Comparison of ENCODE assay signal across 1 cellular context in the genomic region with DNA sequence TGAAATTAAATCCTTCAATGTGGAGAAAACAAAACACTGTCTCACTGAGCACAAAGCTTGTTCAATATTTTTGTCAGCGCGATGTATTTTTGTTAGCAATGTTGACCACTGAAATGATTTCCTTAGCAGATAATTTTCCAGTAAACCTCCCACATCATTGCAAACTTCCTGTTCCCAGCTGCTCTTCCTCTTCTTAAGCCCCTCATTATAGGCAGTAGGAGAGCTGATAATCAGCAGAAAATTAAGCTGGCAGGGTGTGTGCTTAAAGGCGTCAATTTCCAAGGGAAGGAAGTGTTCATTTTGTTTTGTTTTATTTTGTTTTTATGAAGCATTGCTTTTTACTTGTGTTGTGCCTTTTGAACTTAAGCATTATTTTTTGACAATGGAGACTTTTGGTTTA.
TF ChIP-seq lines count a peak whose summit lies in the region.

No MANE protein-coding gene starts in this region.

TF ChIP-seq in K562, 482 proteins besides CTCF, POLR2A, EP300 and RAD21 (continued from another document and continues in another):
- TF ChIP-seq PHF21A (IDR thresholded peaks at IDR 0.05; ENCODE audit: borderline replicate concordance, low read depth) (no peak), ZNF41 (CRISPR knock-in tag; conservative IDR thresholded peaks at IDR 0.05) (no peak), ZSCAN29 (IDR thresholded peaks at IDR 0.05) (no peak), ZNF124 (CRISPR knock-in tag; IDR thresholded peaks at IDR 0.05) (no peak), NR1H2 (CRISPR knock-in tag; IDR thresholded peaks at IDR 0.05) (no peak), MYNN (IDR thresholded peaks at IDR 0.05) (no peak), MYNN (CRISPR knock-in tag; IDR thresholded peaks at IDR 0.05) (no peak), ZNF318 (IDR thresholded peaks at IDR 0.05; ENCODE audit: borderline replicate concordance in 1 of 2, low read depth in 1 of 2) (peak in 1 of 2 experiments; percentile 30; a peak in 2 of 4 replicates), RB1 (IDR thresholded peaks at IDR 0.05; ENCODE audit: low read depth) (no peak), DACH1 (IDR thresholded peaks at IDR 0.05; ENCODE audit: partially characterized antibody) (no peak), ETV6 (IDR thresholded peaks at IDR 0.05; ENCODE audit: borderline replicate concordance in 1 of 2, low read depth in 2 of 2, low read length in 1 of 2) (0 out of 4 replicates have a peak, but pooled peaks of 1 of the 2 experiments have one; percentile 45), ETV6 (CRISPR knock-in tag; IDR thresholded peaks at IDR 0.05; ENCODE audit: borderline replicate concordance) (no peak), ZNF347 (CRISPR knock-in tag; IDR thresholded peaks at IDR 0.05; ENCODE audit: low read depth) (no peak), FIP1L1 (IDR thresholded peaks at IDR 0.05; ENCODE audit: low read depth, low read length, poor library complexity, severe bottlenecking) (no peak), NFIC (IDR thresholded peaks at IDR 0.05) (no peak), FUS (optimal IDR thresholded peaks at IDR 0.05; ENCODE audit: low read depth, low read length) (no peak), CBX3 (IDR thresholded peaks at IDR 0.05; ENCODE audit: borderline replicate concordance in 1 of 2, low read length in 2 of 2) (no peak), NFE2 (IDR thresholded peaks at IDR 0.05; ENCODE audit: low read depth) (peak; percentile 28; the same call in 1 of the 2 replicates), SMARCA5 (IDR thresholded peaks at IDR 0.05) (0 out of 2 replicates have a peak, but pooled peaks have one; percentile 27), CREB1 (IDR thresholded peaks at IDR 0.05) (no peak), CREB1 (CRISPR knock-in tag; IDR thresholded peaks at IDR 0.05) (no peak), PYGO2 (tag; IDR thresholded peaks at IDR 0.05) (no peak), NBN (IDR thresholded peaks at IDR 0.05; ENCODE audit: low read depth) (peak; percentile 53; the same call in 1 of the 2 replicates), HMGN3 (IDR thresholded peaks at IDR 0.05; ENCODE audit: borderline replicate concordance, extremely low read depth, insufficient read length, low read depth, low read length) (no peak), DDX20 (tag; IDR thresholded peaks at IDR 0.05; ENCODE audit: low read depth) (no peak), ZNF592 (IDR thresholded peaks at IDR 0.05) (no peak)
- TF ChIP-seq, protein P1, sequence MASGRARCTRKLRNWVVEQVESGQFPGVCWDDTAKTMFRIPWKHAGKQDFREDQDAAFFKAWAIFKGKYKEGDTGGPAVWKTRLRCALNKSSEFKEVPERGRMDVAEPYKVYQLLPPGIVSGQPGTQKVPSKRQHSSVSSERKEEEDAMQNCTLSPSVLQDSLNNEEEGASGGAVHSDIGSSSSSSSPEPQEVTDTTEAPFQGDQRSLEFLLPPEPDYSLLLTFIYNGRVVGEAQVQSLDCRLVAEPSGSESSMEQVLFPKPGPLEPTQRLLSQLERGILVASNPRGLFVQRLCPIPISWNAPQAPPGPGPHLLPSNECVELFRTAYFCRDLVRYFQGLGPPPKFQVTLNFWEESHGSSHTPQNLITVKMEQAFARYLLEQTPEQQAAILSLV (tag; IDR thresholded peaks at IDR 0.05): no peak
- TF ChIP-seq, protein P2, sequence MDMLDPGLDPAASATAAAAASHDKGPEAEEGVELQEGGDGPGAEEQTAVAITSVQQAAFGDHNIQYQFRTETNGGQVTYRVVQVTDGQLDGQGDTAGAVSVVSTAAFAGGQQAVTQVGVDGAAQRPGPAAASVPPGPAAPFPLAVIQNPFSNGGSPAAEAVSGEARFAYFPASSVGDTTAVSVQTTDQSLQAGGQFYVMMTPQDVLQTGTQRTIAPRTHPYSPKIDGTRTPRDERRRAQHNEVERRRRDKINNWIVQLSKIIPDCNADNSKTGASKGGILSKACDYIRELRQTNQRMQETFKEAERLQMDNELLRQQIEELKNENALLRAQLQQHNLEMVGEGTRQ (CRISPR knock-in tag; IDR thresholded peaks at IDR 0.05): no peak
- TF ChIP-seq, protein P3, sequence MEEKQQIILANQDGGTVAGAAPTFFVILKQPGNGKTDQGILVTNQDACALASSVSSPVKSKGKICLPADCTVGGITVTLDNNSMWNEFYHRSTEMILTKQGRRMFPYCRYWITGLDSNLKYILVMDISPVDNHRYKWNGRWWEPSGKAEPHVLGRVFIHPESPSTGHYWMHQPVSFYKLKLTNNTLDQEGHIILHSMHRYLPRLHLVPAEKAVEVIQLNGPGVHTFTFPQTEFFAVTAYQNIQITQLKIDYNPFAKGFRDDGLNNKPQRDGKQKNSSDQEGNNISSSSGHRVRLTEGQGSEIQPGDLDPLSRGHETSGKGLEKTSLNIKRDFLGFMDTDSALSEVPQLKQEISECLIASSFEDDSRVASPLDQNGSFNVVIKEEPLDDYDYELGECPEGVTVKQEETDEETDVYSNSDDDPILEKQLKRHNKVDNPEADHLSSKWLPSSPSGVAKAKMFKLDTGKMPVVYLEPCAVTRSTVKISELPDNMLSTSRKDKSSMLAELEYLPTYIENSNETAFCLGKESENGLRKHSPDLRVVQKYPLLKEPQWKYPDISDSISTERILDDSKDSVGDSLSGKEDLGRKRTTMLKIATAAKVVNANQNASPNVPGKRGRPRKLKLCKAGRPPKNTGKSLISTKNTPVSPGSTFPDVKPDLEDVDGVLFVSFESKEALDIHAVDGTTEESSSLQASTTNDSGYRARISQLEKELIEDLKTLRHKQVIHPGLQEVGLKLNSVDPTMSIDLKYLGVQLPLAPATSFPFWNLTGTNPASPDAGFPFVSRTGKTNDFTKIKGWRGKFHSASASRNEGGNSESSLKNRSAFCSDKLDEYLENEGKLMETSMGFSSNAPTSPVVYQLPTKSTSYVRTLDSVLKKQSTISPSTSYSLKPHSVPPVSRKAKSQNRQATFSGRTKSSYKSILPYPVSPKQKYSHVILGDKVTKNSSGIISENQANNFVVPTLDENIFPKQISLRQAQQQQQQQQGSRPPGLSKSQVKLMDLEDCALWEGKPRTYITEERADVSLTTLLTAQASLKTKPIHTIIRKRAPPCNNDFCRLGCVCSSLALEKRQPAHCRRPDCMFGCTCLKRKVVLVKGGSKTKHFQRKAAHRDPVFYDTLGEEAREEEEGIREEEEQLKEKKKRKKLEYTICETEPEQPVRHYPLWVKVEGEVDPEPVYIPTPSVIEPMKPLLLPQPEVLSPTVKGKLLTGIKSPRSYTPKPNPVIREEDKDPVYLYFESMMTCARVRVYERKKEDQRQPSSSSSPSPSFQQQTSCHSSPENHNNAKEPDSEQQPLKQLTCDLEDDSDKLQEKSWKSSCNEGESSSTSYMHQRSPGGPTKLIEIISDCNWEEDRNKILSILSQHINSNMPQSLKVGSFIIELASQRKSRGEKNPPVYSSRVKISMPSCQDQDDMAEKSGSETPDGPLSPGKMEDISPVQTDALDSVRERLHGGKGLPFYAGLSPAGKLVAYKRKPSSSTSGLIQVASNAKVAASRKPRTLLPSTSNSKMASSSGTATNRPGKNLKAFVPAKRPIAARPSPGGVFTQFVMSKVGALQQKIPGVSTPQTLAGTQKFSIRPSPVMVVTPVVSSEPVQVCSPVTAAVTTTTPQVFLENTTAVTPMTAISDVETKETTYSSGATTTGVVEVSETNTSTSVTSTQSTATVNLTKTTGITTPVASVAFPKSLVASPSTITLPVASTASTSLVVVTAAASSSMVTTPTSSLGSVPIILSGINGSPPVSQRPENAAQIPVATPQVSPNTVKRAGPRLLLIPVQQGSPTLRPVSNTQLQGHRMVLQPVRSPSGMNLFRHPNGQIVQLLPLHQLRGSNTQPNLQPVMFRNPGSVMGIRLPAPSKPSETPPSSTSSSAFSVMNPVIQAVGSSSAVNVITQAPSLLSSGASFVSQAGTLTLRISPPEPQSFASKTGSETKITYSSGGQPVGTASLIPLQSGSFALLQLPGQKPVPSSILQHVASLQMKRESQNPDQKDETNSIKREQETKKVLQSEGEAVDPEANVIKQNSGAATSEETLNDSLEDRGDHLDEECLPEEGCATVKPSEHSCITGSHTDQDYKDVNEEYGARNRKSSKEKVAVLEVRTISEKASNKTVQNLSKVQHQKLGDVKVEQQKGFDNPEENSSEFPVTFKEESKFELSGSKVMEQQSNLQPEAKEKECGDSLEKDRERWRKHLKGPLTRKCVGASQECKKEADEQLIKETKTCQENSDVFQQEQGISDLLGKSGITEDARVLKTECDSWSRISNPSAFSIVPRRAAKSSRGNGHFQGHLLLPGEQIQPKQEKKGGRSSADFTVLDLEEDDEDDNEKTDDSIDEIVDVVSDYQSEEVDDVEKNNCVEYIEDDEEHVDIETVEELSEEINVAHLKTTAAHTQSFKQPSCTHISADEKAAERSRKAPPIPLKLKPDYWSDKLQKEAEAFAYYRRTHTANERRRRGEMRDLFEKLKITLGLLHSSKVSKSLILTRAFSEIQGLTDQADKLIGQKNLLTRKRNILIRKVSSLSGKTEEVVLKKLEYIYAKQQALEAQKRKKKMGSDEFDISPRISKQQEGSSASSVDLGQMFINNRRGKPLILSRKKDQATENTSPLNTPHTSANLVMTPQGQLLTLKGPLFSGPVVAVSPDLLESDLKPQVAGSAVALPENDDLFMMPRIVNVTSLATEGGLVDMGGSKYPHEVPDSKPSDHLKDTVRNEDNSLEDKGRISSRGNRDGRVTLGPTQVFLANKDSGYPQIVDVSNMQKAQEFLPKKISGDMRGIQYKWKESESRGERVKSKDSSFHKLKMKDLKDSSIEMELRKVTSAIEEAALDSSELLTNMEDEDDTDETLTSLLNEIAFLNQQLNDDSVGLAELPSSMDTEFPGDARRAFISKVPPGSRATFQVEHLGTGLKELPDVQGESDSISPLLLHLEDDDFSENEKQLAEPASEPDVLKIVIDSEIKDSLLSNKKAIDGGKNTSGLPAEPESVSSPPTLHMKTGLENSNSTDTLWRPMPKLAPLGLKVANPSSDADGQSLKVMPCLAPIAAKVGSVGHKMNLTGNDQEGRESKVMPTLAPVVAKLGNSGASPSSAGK (IDR thresholded peaks at IDR 0.05): 0 out of 2 replicates have a peak, but pooled peaks have one; percentile 14
